23 cellular contexts compared by ENCODE assay signal in genomic region chr3:28134198-28134597, GRCh38.
"Had no signal": no experiment of that assay in that cellular context is flagged by ENCODE, and none has a peak within 500 bp of the region (broad histone marks: within the 10 kb centered on the region; RNA-seq: fewer than 3 reads in every experiment).

No MANE protein-coding gene starts in this region.

- H3K4me1 ChIP-seq: suprapubic skin had no signal

- H3K4me2 ChIP-seq: neural progenitor cell had no signal

- H3K9me3 ChIP-seq: left ventricle myocardium inferior, neutrophil, ovary, right atrium auricular region, suprapubic skin, thoracic aorta, tibial artery, upper lobe of right lung had no signal

- H3K36me3 ChIP-seq: left ventricle myocardium inferior, neural progenitor cell, neutrophil, ovary, right atrium auricular region, suprapubic skin, thoracic aorta, tibial artery, upper lobe of right lung had no signal

- ATAC-seq: natural killer cell; sciatic nerve; stimulated activated effector memory CD8-positive, alpha-beta T cell treated with anti-CD3 and anti-CD28 coated beads, Interleukin-12 subunit alpha, Interleukin-12 subunit beta, amount 100 ng/mL, for 72 hours; upper lobe of right lung had no signal

- H3K27ac ChIP-seq: left ventricle myocardium inferior, neural progenitor cell, neutrophil, ovary, right atrium auricular region, skin epidermis, suprapubic skin, thoracic aorta, tibial artery, upper lobe of right lung had no signal

- DNase-seq: islet precursor cell; left ventricle myocardium inferior; naive B cell; natural killer cell; nephron progenitor cell; ovary; stimulated activated CD4-positive, alpha-beta T cell treated with anti-CD3 and anti-CD28 coated beads, Interleukin-12 subunit alpha, Interleukin-12 subunit beta, amount 100 ng/mL, for 4 hours; stimulated activated CD4-positive, alpha-beta T cell treated with anti-CD3 and anti-CD28 coated beads, Interleukin-15, amount 100 ng/mL, for 24 hours; stimulated activated CD4-positive, alpha-beta T cell treated with anti-CD3 and anti-CD28 coated beads, Interleukin-4, amount 100 ng/mL, for 24 hours; stimulated activated naive CD4-positive, alpha-beta T cell; tibial artery; trophoblast cell; upper lobe of right lung had no signal

- H2AFZ ChIP-seq: neural progenitor cell had no signal

- FAIRE-seq: urothelium cell line had no signal

- H3K9ac ChIP-seq: neural progenitor cell had no signal

- H3K4me3 ChIP-seq: left ventricle myocardium inferior, lung, neural progenitor cell, ovary, right atrium auricular region, skin epidermis, suprapubic skin, thoracic aorta, tibial artery, upper lobe of right lung had no signal

- H3K27me3 ChIP-seq: neural progenitor cell, neutrophil, ovary, right atrium auricular region, suprapubic skin, tibial artery, upper lobe of right lung had no signal
